ENCODE assay signal across 16 cellular contexts in genomic region chr4:24630937-24631336, GRCh38. TPM values are rescaled to one million over a fixed set of nuclear protein-coding genes. Genes with fewer than 3 reads are reported as not detected.
DNase-seq lines count a peak whose midpoint lies in the region; ATAC-seq and TF ChIP-seq lines count a peak whose summit lies in the region.
"Had no signal": no experiment of that assay in that cellular context is flagged by ENCODE, and none has a peak within 500 bp of the region (broad histone marks: within the 10 kb centered on the region; RNA-seq: fewer than 3 reads in every experiment).

No MANE protein-coding gene starts in this region.

- no peak overlapping the region for H3K27ac Mint-ChIP-seq in mesothelial cell of epicardium

- H3K36me3 ChIP-seq in heart left ventricle = no peaks in the 10 kb centered on the region
- no peaks in the 10 kb centered on the region for H3K36me3 ChIP-seq in right atrium auricular region
- H3K36me3 ChIP-seq in aorta (ENCODE audit: control insufficient read depth in 1 of 2, insufficient read depth in 2 of 2, low read length in 1 of 2) = no peaks in the 10 kb centered on the region

- H3K9me3 ChIP-seq in heart left ventricle = no peaks in the 10 kb centered on the region
- no peaks in the 10 kb centered on the region for H3K9me3 ChIP-seq in right atrium auricular region
- H3K9me3 ChIP-seq in right cardiac atrium (ENCODE audit: control insufficient read depth, low read length) = no peaks in the 10 kb centered on the region
- H3K9me3 ChIP-seq in aorta (ENCODE audit: control insufficient read depth, low read length) = no peaks in the 10 kb centered on the region

- H3K9me3 Mint-ChIP-seq in mesothelial cell of epicardium = peaks cover 3% of the 10 kb centered on the region

- no peak overlapping the region for H3K4me3 ChIP-seq in heart left ventricle
- H3K4me3 ChIP-seq in right atrium auricular region = no peak overlapping the region
- no peak overlapping the region for H3K4me3 ChIP-seq in choroid plexus epithelial cell (ENCODE audit: low read depth, low read length)
- no peak overlapping the region for H3K4me3 ChIP-seq in right cardiac atrium (ENCODE audit: low read length)
- H3K4me3 ChIP-seq in aorta (ENCODE audit: low read length in 2 of 2) = no peak overlapping the region
- H3K4me3 ChIP-seq in foreskin fibroblast (ENCODE audit: low read depth in 1 of 2, low read length in 2 of 2) = no peak overlapping the region
- H3K4me3 ChIP-seq: K562 had no signal

- H3K27me3 ChIP-seq in heart left ventricle (no peaks in the 10 kb centered on the region), right atrium auricular region (no peaks in the 10 kb centered on the region), right cardiac atrium (ENCODE audit: control insufficient read depth, insufficient read depth) (no peaks in the 10 kb centered on the region), aorta (ENCODE audit: control insufficient read depth in 1 of 2, insufficient read depth in 2 of 2, low read length in 1 of 2) (no peaks in the 10 kb centered on the region)

- H3K4me3 Mint-ChIP-seq in mesothelial cell of epicardium = no peak overlapping the region

- DNase-seq in heart left ventricle = peak in 1 of 5 donors; percentile 20
- no peak for DNase-seq in right atrium auricular region (ENCODE audit: low spot score)
- DNase-seq in choroid plexus epithelial cell (ENCODE audit: low read depth) = peak; percentile 1
- no peak for DNase-seq in right cardiac atrium
- no peak for DNase-seq in aorta
- no peak for DNase-seq in foreskin fibroblast
- no peak for DNase-seq in HCEC 1CT
- DNase-seq in mesothelial cell of epicardium (ENCODE audit: low spot score in 2 of 2, unreplicated experiment in 2 of 2) = no peak
- DNase-seq: DMS153, NCI-H1092, NCI-H1694, NCI-H2107, NCI-H226, NCI-H526, SHP77 had no signal

- H3K36me3 Mint-ChIP-seq in mesothelial cell of epicardium = no peaks in the 10 kb centered on the region

- no peaks in the 10 kb centered on the region for H3K27me3 Mint-ChIP-seq in mesothelial cell of epicardium (ENCODE audit: low read depth)

- TF ChIP-seq POLR2A in heart left ventricle (IDR thresholded peaks at IDR 0.05) = no peak

- H3K4me1 Mint-ChIP-seq in mesothelial cell of epicardium = no peaks in the 10 kb centered on the region

- peak in 3 of 4 donors; percentile 33 to 92 (median 74) for ATAC-seq in heart left ventricle
- ATAC-seq in right cardiac atrium = peak; percentile 43 to 65
- ATAC-seq in aorta (ENCODE audit: low FRiP score) = peak; percentile 52
- ATAC-seq: K562 had no signal

- H3K27ac ChIP-seq in heart left ventricle = peak overlapping the region in 1 of 12 donors; percentile 50
- H3K27ac ChIP-seq in right atrium auricular region = no peak overlapping the region
- H3K27ac ChIP-seq in right cardiac atrium (ENCODE audit: low read length) = no peak overlapping the region
- no peak overlapping the region for H3K27ac ChIP-seq in aorta (ENCODE audit: low read depth in 1 of 2, low read length in 2 of 2)

- TF ChIP-seq CTCF in heart left ventricle (IDR thresholded peaks at IDR 0.05) (no peak), right atrium auricular region (IDR thresholded peaks at IDR 0.05) (no peak), choroid plexus epithelial cell (conservative IDR thresholded peaks at IDR 0.05; ENCODE audit: low read depth, low read length) (no peak), foreskin fibroblast (IDR thresholded peaks at IDR 0.05; ENCODE audit: low read depth, low read length) (no peak), mesothelial cell of epicardium (IDR thresholded peaks at IDR 0.05; ENCODE audit: unreplicated experiment) (no peak)

- H3K4me1 ChIP-seq in heart left ventricle (no peaks in the 10 kb centered on the region), right atrium auricular region (no peaks in the 10 kb centered on the region), right cardiac atrium (ENCODE audit: control insufficient read depth, insufficient read depth, low read length) (no peaks in the 10 kb centered on the region), aorta (ENCODE audit: control insufficient read depth in 1 of 2, insufficient read depth in 2 of 2, low read length in 2 of 2) (no peaks in the 10 kb centered on the region)

- intact Hi-C loops in heart left ventricle (cut with DNase I) (no loop called here), right cardiac atrium (cut with DNase I) (no loop called here), aorta (cut with DNase I) (no loop called here)

- 35 to 57% (median 49%) methylated on average over 5 of the region's 5 CpGs for WGBS in heart left ventricle, 4 donors
- WGBS in right cardiac atrium = 35% methylated on average over 5 of the region's 5 CpGs
- 50 to 53% methylated on average over 5 of the region's 5 CpGs for WGBS in aorta, 2 donors

RNA-seq across cellular contexts. Expression of gene DHX15, which starts 46.6 kb away (rescaled TPM):
- total RNA-seq in heart left ventricle = 10 to 100 TPM; 45.4 to 67.8 (median 58.0) TPM
- 10 to 100 TPM; 24.0 to 52.7 TPM for polyA plus RNA-seq in heart left ventricle
- total RNA-seq in right atrium auricular region = 10 to 100 TPM; 59.7 to 62.4 TPM
- total RNA-seq in right cardiac atrium = 10 to 100 TPM; 61.9 to 78.6 (median 65.2) TPM
- polyA plus RNA-seq in right cardiac atrium = 37.8 TPM
- 100 to 1,000 TPM; 107 to 113 TPM for total RNA-seq in aorta
- 10 to 100 TPM; 34.7 to 57.7 TPM for polyA plus RNA-seq in aorta
- 186 to 190 TPM (median 186 TPM) in 3 replicates for total RNA-seq in mesothelial cell of epicardium
